In the genomic region with DNA sequence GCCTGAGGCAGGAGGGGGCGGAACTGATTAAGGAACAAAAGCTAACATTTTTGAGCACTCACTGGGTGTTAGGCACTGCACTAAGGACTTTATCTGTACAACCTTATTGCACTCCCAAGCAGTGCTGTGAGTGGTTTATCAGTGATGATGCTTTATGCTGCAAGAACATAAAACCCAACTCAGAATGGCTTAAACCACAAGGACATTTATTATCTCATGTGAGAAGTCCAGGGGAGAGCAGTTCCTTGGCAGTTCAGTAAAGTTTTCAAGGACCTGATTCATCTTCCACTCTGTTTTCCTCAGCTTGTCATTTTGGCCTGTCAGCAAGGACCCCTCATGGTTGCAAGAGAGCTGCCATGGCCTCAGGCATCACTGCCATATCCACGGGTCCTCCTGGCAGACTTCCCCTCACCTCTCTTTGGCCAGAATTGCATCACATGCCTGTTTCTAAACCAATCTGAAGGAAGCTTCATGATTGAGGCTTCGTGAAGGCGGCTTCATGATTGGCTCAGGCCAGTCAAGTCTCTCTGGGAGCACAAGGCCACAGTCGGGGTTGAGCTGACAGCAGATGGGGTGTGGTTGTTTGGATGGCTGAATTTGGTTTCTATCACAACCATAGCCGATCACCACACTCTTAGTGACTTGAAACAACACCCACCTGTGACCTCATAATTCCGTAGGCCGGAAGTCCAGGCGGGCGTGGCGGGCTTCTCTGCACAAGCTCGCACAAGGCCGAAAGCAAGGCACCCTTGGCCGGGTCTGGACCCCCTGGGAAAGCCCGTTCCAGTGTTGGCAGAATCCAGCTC, we compare ENCODE assay signal across 8 cellular contexts. TPM values are rescaled to one million over a fixed set of nuclear protein-coding genes. Genes with fewer than 3 reads are reported as not detected.
DNase-seq lines count a peak whose midpoint lies in the region; ATAC-seq and TF ChIP-seq lines count a peak whose summit lies in the region.

No MANE protein-coding gene starts in this region.

- H3K27me3 ChIP-seq in gastroesophageal sphincter (no peaks in the 10 kb centered on the region), upper lobe of left lung (no peaks in the 10 kb centered on the region)

- ATAC-seq in T-cell (replicated peaks in 1 of 4) = peak in 1 of 4 experiments; percentile 17
- ATAC-seq in gastroesophageal sphincter = peak; percentile 62
- ATAC-seq in upper lobe of left lung (ENCODE audit: low FRiP score in 2 of 2) = peak; percentile 19 to 85
- no peak for ATAC-seq in GM18519 (IDR thresholded peaks at IDR 0.05; ENCODE audit: low FRiP score, unreplicated experiment)
- ATAC-seq in GM18505 (IDR thresholded peaks at IDR 0.05; ENCODE audit: unreplicated experiment) = no peak

- peak overlapping the region; percentile 95 to 99 for H3K27ac Mint-ChIP-seq in T-cell

- H3K4me1 ChIP-seq in gastroesophageal sphincter (peaks cover 0 to 56% (median 6%) of the 10 kb centered on the region in 3 donors), upper lobe of left lung (peaks cover 54 to 73% (median 65%) of the 10 kb centered on the region in 4 donors)

- POLR2A ChIA-PET in T-cell (lab: Charles Lee) = interaction anchor here (0.6 to 1.5 kb wide), 7 partner anchors 10 to 300 kb away, joined by 3 to 13 read pairs (median 3); a partner anchor contains a TSS

- no peaks in the 10 kb centered on the region for H3K36me3 ChIP-seq in gastroesophageal sphincter
- no peaks in the 10 kb centered on the region for H3K36me3 ChIP-seq in upper lobe of left lung

- no peak for TF ChIP-seq POLR2A in gastroesophageal sphincter (IDR thresholded peaks at IDR 0.05)
- TF ChIP-seq POLR2A in upper lobe of left lung (IDR thresholded peaks at IDR 0.05) = no peak
- no peak for TF ChIP-seq POLR2A in GM18505 (IDR thresholded peaks at IDR 0.05; ENCODE audit: borderline replicate concordance, extremely low read depth, insufficient read depth, insufficient read length)

- H3K4me3 ChIP-seq in gastroesophageal sphincter (no peak overlapping the region), upper lobe of left lung (no peak overlapping the region)

- H3K27me3 Mint-ChIP-seq in T-cell = no peaks in the 10 kb centered on the region

- peak; percentile 29 for DNase-seq in activated naive CD4-positive, alpha-beta T cell treated with Interleukin-2 at 50 U/mL for 16 hours
- DNase-seq in activated naive CD4-positive, alpha-beta T cell (lab: John Stamatoyannopoulos, UW) = no peak
- DNase-seq in T-cell (peak in 24 of 34 experiments; percentile 12 to 57 (median 32)), upper lobe of left lung (peak in 1 of 2 donors; percentile 40), caudate nucleus (lab: John Stamatoyannopoulos, UW) (no peak)

- H3K4me3 Mint-ChIP-seq in T-cell = peak overlapping the region in 1 of 3 donors; percentile 81

- WGBS in gastroesophageal sphincter (ENCODE audit: low coverage in 1 of 2), 2 donors = 33 to 80% methylated on average over 1 to 3 of the region's 15 CpGs
- 71 to 82% methylated on average over 5 to 15 of the region's 15 CpGs for WGBS in upper lobe of left lung, 2 donors

- H3K36me3 Mint-ChIP-seq in T-cell = no peaks in the 10 kb centered on the region

- CTCF ChIA-PET in T-cell (lab: Charles Lee) = interaction anchor here (0.5 to 3.1 kb wide), 30 partner anchors 8 to 408 kb away, joined by 3 to 58 read pairs (median 5); a partner anchor contains a TSS

- H3K27ac ChIP-seq in gastroesophageal sphincter (peak overlapping the region in 3 of 4 donors; percentile 57 to 76 (median 73)), upper lobe of left lung (peak overlapping the region; percentile 74 to 88 (median 78)), caudate nucleus (ENCODE audit: low read depth, low read length) (no peak overlapping the region)

- H3K9me3 ChIP-seq in gastroesophageal sphincter = no peaks in the 10 kb centered on the region
- no peaks in the 10 kb centered on the region for H3K9me3 ChIP-seq in upper lobe of left lung

- no peak for TF ChIP-seq EP300 in gastroesophageal sphincter (IDR thresholded peaks at IDR 0.05)
- peak in 1 of 4 donors; percentile 11 for TF ChIP-seq EP300 in upper lobe of left lung (IDR thresholded peaks at IDR 0.05)

- no peaks in the 10 kb centered on the region for H3K9me3 Mint-ChIP-seq in T-cell

- peaks cover 46 to 61% (median 47%) of the 10 kb centered on the region in 3 donors for H3K4me1 Mint-ChIP-seq in T-cell

- TF ChIP-seq CTCF in gastroesophageal sphincter (IDR thresholded peaks at IDR 0.05) = no peak
- TF ChIP-seq CTCF in upper lobe of left lung (IDR thresholded peaks at IDR 0.05) = no peak

RNA-seq across cellular contexts. Expression of a gene that starts 15.8 kb away (rescaled TPM):
- total RNA-seq in T-cell (under 1 TPM; 0.20 to 0.43 (median 0.30) TPM), gastroesophageal sphincter (10 to 100 TPM in 1 of 4 donors, 1 to 10 TPM in 3; 4.8 to 10.3 (median 6.5) TPM), upper lobe of left lung (10 to 100 TPM in 3 of 6 donors, 1 to 10 TPM in 3; 3.1 to 20.6 (median 11.4) TPM)

RNA-seq across cellular contexts. Expression of a gene that starts 23.1 kb away (rescaled TPM):
- total RNA-seq in T-cell (under 1 TPM; 0.13 to 0.49 (median 0.26) TPM), gastroesophageal sphincter (1 to 10 TPM in 3 of 4 donors, under 1 TPM in 1; 0.96 to 3.3 (median 2.3) TPM), upper lobe of left lung (10 to 100 TPM in 2 of 6 donors, 1 to 10 TPM in 3, under 1 TPM in 1; 0.66 to 21.3 (median 5.0) TPM)

RNA-seq across cellular contexts. Expression of a gene that starts 43.7 kb away (rescaled TPM):
- total RNA-seq in T-cell (not detected), gastroesophageal sphincter (not detected), upper lobe of left lung (10 to 100 TPM in 1 of 6 donors, 1 to 10 TPM in 2, under 1 TPM in 2, not detected in 1; 0.47 to 12.0 (median 4.3) TPM)

Comparison
In these comparisons a context has a peak if more than half of its experiments do, and no peak if none do; other contexts are left out.
1. DNase-seq: peak in activated naive CD4-positive, alpha-beta T cell treated with Interleukin-2 at 50 U/mL for 16 hours (single experiment) and T-cell (24 of 34); none in activated naive CD4-positive, alpha-beta T cell (0 of 4) and caudate nucleus (0 of 61).
2. ATAC-seq: peak in gastroesophageal sphincter (single experiment) and upper lobe of left lung (2 of 2); none in GM18519 (single experiment) and GM18505 (single experiment).